ENCODE assay signal across 18 cellular contexts in the genomic region with DNA sequence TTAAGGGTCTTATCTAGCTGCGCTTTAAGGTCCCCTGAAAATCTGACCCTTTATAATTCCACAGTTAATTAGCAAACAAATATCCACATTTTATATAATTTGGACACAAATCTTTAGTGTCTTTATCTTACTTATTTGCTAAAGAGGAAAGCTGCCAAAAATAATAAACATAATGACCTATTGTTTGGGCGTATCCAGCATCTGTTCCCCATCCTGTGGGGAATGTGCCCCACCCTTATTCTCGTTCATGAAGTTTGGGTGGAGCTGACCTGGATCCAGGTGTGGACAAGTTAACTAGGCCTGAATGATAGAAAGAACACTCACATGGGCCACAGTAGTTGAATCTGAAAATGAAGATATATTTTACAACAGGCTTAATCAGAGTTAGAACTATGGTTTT.
"Had no signal": no experiment of that assay in that cellular context is flagged by ENCODE, and none has a peak within 500 bp of the region (broad histone marks: within the 10 kb centered on the region; RNA-seq: fewer than 3 reads in every experiment).

No MANE protein-coding gene starts in this region.

- H3K27me3 ChIP-seq: body of pancreas, heart right ventricle had no signal

- H3K9me3 ChIP-seq: body of pancreas, lower lobe of right lung had no signal

- H3K36me3 ChIP-seq: heart right ventricle, lower lobe of right lung had no signal

- H3K4me3 ChIP-seq: body of pancreas, heart right ventricle, lower lobe of right lung had no signal

- ATAC-seq: activated CD8-positive, alpha-beta T cell treated with anti-CD3 and anti-CD28 coated beads for 36 hours; body of pancreas; lower lobe of right lung had no signal

- DNase-seq: activated CD4-positive, alpha-beta T cell treated with anti-CD3 and anti-CD28 coated beads, Interleukin-2, amount 10 ng/mL, durations not matched to agents 24 days and 14 days; activated CD8-positive, alpha-beta T cell treated with anti-CD3 and anti-CD28 coated beads for 36 hours; activated naive CD4-positive, alpha-beta T cell treated with Interleukin-2 at 50 U/mL for 16 hours; activated naive CD8-positive, alpha-beta T cell treated with anti-CD3 and anti-CD28 coated beads, Interleukin-2, amount 10 ng/mL, durations not matched to agents 7 days and 5 days; activated T-cell treated with anti-CD3 and anti-CD28 coated beads, Interleukin-2, amount 50 U/mL, for 24 hours; amygdala; body of pancreas; central memory CD4-positive, alpha-beta T cell; endodermal cell; erythroblast; heart right ventricle; immature natural killer cell; lower lobe of right lung; nucleus accumbens; stimulated activated CD4-positive, alpha-beta T cell treated with anti-CD3 and anti-CD28 coated beads, Interleukin-12 subunit alpha, Interleukin-12 subunit beta, amount 100 ng/mL, for 4 hours; stimulated activated CD4-positive, alpha-beta T cell treated with anti-CD3 and anti-CD28 coated beads, Interleukin-1b, Interleukin-23, amount 100 ng/mL, for 48 hours; stimulated activated CD8-positive, alpha-beta memory T cell treated with anti-CD3 and anti-CD28 coated beads, Interleukin-4, amount 100 ng/mL, for 48 hours; stimulated activated naive CD4-positive, alpha-beta T cell had no signal

- H3K27ac ChIP-seq: body of pancreas, lower lobe of right lung had no signal

- H3K4me1 ChIP-seq: body of pancreas, lower lobe of right lung had no signal
